ENCODE assay signal across 7 cellular contexts in the genomic region with DNA sequence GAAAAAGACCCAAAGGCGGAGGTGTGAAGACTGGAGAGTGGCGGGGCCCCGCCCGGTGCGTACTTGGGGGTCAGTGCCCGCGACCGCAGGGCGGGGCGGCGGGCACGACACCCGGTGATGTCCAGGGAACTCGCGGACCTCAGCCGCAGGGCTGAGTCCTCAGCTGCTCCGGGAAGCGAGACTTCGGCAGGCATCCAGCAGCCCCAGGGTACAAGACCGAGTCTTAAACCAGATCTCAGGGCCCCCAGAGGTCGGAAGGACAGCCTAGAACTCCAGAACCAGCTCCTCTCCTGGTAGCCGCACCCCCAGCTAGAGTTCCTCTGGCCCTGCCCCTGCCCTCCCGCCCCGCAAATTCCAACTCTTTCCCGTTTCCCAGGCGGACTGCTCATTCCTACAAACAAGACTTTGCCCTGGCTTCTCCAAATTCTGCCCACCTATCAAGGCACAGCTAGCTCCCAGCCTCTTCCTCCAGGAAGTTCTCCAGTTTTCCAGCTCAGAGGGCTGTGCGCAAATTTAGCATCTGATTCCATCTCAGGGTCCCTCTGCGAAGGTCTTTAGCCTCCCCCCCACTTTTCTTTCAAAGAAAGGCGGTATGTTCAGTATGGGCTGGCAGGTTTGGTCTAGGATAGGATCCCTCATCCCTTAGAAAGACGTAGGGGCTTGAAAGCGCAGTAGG. TPM values are rescaled to one million over a fixed set of nuclear protein-coding genes. Genes with fewer than 3 reads are reported as not detected.
DNase-seq lines count a peak whose midpoint lies in the region; ATAC-seq and TF ChIP-seq lines count a peak whose summit lies in the region.

No MANE protein-coding gene starts in this region.

- H3K27me3 Mint-ChIP-seq in endothelial cell (ENCODE audit: unreplicated experiment) = peaks cover 22% of the 10 kb centered on the region
- peaks cover 94% of the 10 kb centered on the region for H3K27me3 Mint-ChIP-seq in nephron progenitor cell (ENCODE audit: low read depth, poor library complexity)

- H3K27ac Mint-ChIP-seq in endothelial cell (ENCODE audit: unreplicated experiment) (no peak overlapping the region), nephron progenitor cell (no peak overlapping the region)

- H3K36me3 Mint-ChIP-seq in endothelial cell (ENCODE audit: low read depth, unreplicated experiment) (no peaks in the 10 kb centered on the region), nephron progenitor cell (ENCODE audit: low read depth) (no peaks in the 10 kb centered on the region)

- DNase-seq in RPMI7951 (ENCODE audit: low read depth) (peak; percentile 33), endothelial cell (ENCODE audit: low spot score) (no peak), nephron progenitor cell (peak; percentile 28), NAMALWA (ENCODE audit: low spot score) (no peak), NCI-H82 (lab: John Stamatoyannopoulos, UW) (no peak)

- no peaks in the 10 kb centered on the region for H3K9me3 Mint-ChIP-seq in endothelial cell (ENCODE audit: unreplicated experiment)
- H3K9me3 Mint-ChIP-seq in nephron progenitor cell = no peaks in the 10 kb centered on the region

- ATAC-seq in GM18511 (IDR thresholded peaks at IDR 0.05; ENCODE audit: unreplicated experiment) = peak; percentile 38
- ATAC-seq in HG02870 (IDR thresholded peaks at IDR 0.05; ENCODE audit: unreplicated experiment) = no peak

- H3K4me3 Mint-ChIP-seq in endothelial cell (ENCODE audit: unreplicated experiment) = peak overlapping the region; percentile 89
- peak overlapping the region; percentile 84 for H3K4me3 Mint-ChIP-seq in nephron progenitor cell

- TF ChIP-seq CTCF in endothelial cell (IDR thresholded peaks at IDR 0.05; ENCODE audit: unreplicated experiment) (no peak), nephron progenitor cell (IDR thresholded peaks at IDR 0.05) (no peak)

- H3K4me1 Mint-ChIP-seq in endothelial cell (ENCODE audit: unreplicated experiment) = peaks cover 9% of the 10 kb centered on the region
- peaks cover 28% of the 10 kb centered on the region for H3K4me1 Mint-ChIP-seq in nephron progenitor cell

RNA-seq across cellular contexts. Expression of gene NOTO, which starts 26.0 kb away (rescaled TPM):
- not detected in 2 replicates for total RNA-seq in RPMI7951 (2014; rRNA removed; shearing (Covaris generic))
- not detected for total RNA-seq in endothelial cell (ENCODE audit: unreplicated experiment)

RNA-seq across cellular contexts. Expression of gene SMYD5, which starts 37.7 kb away (rescaled TPM):
- 20.1 and 21.5 TPM in 2 replicates for total RNA-seq in RPMI7951 (2014; rRNA removed; shearing (Covaris generic))
- total RNA-seq in endothelial cell (ENCODE audit: unreplicated experiment) = 17.0 TPM

RNA-seq across cellular contexts. Expression of gene PRADC1, which starts 56.7 kb away (rescaled TPM):
- 43.6 and 52.7 TPM in 2 replicates for total RNA-seq in RPMI7951 (2014; rRNA removed; shearing (Covaris generic))
- total RNA-seq in endothelial cell (ENCODE audit: unreplicated experiment) = 24.1 TPM

RNA-seq across cellular contexts. Expression of gene CCT7, which starts 57.8 kb away (rescaled TPM):
- 396 and 500 TPM in 2 replicates for total RNA-seq in RPMI7951 (2014; rRNA removed; shearing (Covaris generic))
- total RNA-seq in endothelial cell (ENCODE audit: unreplicated experiment) = 183 TPM

Comparison
In these comparisons a context has a peak if more than half of its experiments do, and no peak if none do; other contexts are left out.
1. DNase-seq: peak in RPMI7951 (single experiment) and nephron progenitor cell (single experiment); none in endothelial cell (single experiment), NAMALWA (single experiment) and NCI-H82 (single experiment).